In genomic region chr14:73976150-73976549, GRCh38 we compare ENCODE assay signal across 22 cellular contexts.
"Had no signal": no experiment of that assay in that cellular context is flagged by ENCODE, and none has a peak within 500 bp of the region (broad histone marks: within the 10 kb centered on the region; RNA-seq: fewer than 3 reads in every experiment).

No MANE protein-coding gene starts in this region.

- H3K27ac ChIP-seq: lower lobe of right lung, spleen, tibial nerve had no signal

- H3K4me3 ChIP-seq: lower lobe of right lung, spleen, tibial nerve had no signal

- H3K9me3 ChIP-seq: lower lobe of right lung, spleen, tibial nerve had no signal

- H3K9me3 Mint-ChIP-seq: activated CD4-positive, alpha-beta memory T cell treated with anti-CD3 and anti-CD28 coated beads, Interleukin-2, amount 10 ng/mL, durations not matched to agents 7 days and 5 days; activated CD4-positive, alpha-beta T cell treated with anti-CD3 and anti-CD28 coated beads, Interleukin-2, amount 10 ng/mL, durations not matched to agents 7 days and 5 days; activated T-cell treated with anti-CD3 and anti-CD28 coated beads, Interleukin-2, amount 50 U/mL, for 24 hours; central memory CD8-positive, alpha-beta T cell; dendritic cell treated with granulocyte-macrophage colony-stimulating factor and Interleukin-4, amounts not matched to agents 40 ng/mL and 50 ng/mL, for 4 days; nephron; WTC11 had no signal

- H3K4me1 ChIP-seq: lower lobe of right lung, spleen, tibial nerve had no signal

- H3K27me3 Mint-ChIP-seq: activated CD4-positive, alpha-beta memory T cell treated with anti-CD3 and anti-CD28 coated beads, Interleukin-2, amount 10 ng/mL, durations not matched to agents 7 days and 5 days; activated CD4-positive, alpha-beta T cell treated with anti-CD3 and anti-CD28 coated beads, Interleukin-2, amount 10 ng/mL, durations not matched to agents 7 days and 5 days; activated T-cell treated with anti-CD3 and anti-CD28 coated beads, Interleukin-2, amount 50 U/mL, for 24 hours; central memory CD8-positive, alpha-beta T cell; dendritic cell treated with granulocyte-macrophage colony-stimulating factor and Interleukin-4, amounts not matched to agents 40 ng/mL and 50 ng/mL, for 4 days; progenitor cell of endocrine pancreas had no signal

- H3K4me3 Mint-ChIP-seq: activated CD4-positive, alpha-beta memory T cell treated with anti-CD3 and anti-CD28 coated beads, Interleukin-2, amount 10 ng/mL, durations not matched to agents 7 days and 5 days; activated CD4-positive, alpha-beta T cell treated with anti-CD3 and anti-CD28 coated beads, Interleukin-2, amount 10 ng/mL, durations not matched to agents 7 days and 5 days; activated T-cell treated with anti-CD3 and anti-CD28 coated beads, Interleukin-2, amount 50 U/mL, for 24 hours; central memory CD8-positive, alpha-beta T cell; dendritic cell treated with granulocyte-macrophage colony-stimulating factor and Interleukin-4, amounts not matched to agents 40 ng/mL and 50 ng/mL, for 4 days; nephron; WTC11 had no signal

- H3K27me3 ChIP-seq: spleen, tibial nerve had no signal

- H3K36me3 Mint-ChIP-seq: WTC11 had no signal

- DNase-seq: activated CD4-positive, alpha-beta memory T cell treated with anti-CD3 and anti-CD28 coated beads, Interleukin-2, amount 10 ng/mL, durations not matched to agents 7 days and 5 days; activated CD4-positive, alpha-beta T cell treated with anti-CD3 and anti-CD28 coated beads for 1 hour; activated CD4-positive, alpha-beta T cell treated with anti-CD3 and anti-CD28 coated beads, Interleukin-2, amount 10 ng/mL, durations not matched to agents 7 days and 5 days; activated CD8-positive, alpha-beta memory T cell treated with anti-CD3 and anti-CD28 coated beads, Interleukin-2, amount 50 U/mL, for 48 hours; activated gamma-delta T cell treated with Interleukin-2 at 50 U/mL for 16 hours; activated naive CD4-positive, alpha-beta T cell treated with anti-CD3 and anti-CD28 coated beads, Interleukin-2, amount 50 U/mL, for 16 hours; activated T-cell treated with anti-CD3 and anti-CD28 coated beads, Interleukin-2, amount 50 U/mL, for 24 hours; effector CD4-positive, alpha-beta T cell; glutamatergic neuron; lower lobe of right lung; mesendoderm; retina; spleen; stimulated activated naive CD4-positive, alpha-beta T cell; T-helper 2 cell had no signal

- H3K4me1 Mint-ChIP-seq: activated CD4-positive, alpha-beta memory T cell treated with anti-CD3 and anti-CD28 coated beads, Interleukin-2, amount 10 ng/mL, durations not matched to agents 7 days and 5 days; activated CD4-positive, alpha-beta T cell treated with anti-CD3 and anti-CD28 coated beads, Interleukin-2, amount 10 ng/mL, durations not matched to agents 7 days and 5 days; central memory CD8-positive, alpha-beta T cell; nephron; WTC11 had no signal

- ATAC-seq: lower lobe of right lung, SK-N-SH treated with all-trans-retinoic acid at 6 μM for 48 hours, WTC11 had no signal

- H3K27ac Mint-ChIP-seq: activated CD4-positive, alpha-beta memory T cell treated with anti-CD3 and anti-CD28 coated beads, Interleukin-2, amount 10 ng/mL, durations not matched to agents 7 days and 5 days; activated CD4-positive, alpha-beta T cell treated with anti-CD3 and anti-CD28 coated beads, Interleukin-2, amount 10 ng/mL, durations not matched to agents 7 days and 5 days; activated T-cell treated with anti-CD3 and anti-CD28 coated beads, Interleukin-2, amount 50 U/mL, for 24 hours; dendritic cell treated with granulocyte-macrophage colony-stimulating factor and Interleukin-4, amounts not matched to agents 40 ng/mL and 50 ng/mL, for 4 days; progenitor cell of endocrine pancreas; WTC11 had no signal
